ENCODE assay signal across 7 cellular contexts in the genomic region with DNA sequence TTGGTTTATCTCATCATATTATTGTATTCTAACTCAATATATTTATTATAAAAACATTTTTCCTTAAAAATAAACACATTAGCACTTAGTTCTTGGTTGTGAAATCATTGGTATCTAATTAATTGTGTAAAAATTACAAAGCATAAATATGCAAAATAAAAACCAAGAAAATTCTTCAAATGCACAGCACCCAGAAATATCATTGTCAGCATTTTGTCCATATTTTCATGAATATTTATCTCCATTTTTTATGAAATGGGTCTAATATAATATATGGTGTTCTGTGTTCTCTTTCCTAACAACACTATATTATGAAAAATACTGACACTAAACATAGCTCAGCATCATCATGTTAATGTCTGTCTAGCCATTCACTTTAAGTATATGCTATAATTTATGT.
"Had no signal": no experiment of that assay in that cellular context is flagged by ENCODE, and none has a peak within 500 bp of the region (broad histone marks: within the 10 kb centered on the region; RNA-seq: fewer than 3 reads in every experiment).

No MANE protein-coding gene starts in this region.

- DNase-seq: H9, KBM-7 had no signal

- FAIRE-seq: H1, H54, HTR-8/SVneo had no signal

- H3K9ac ChIP-seq: KMS-11 had no signal

- H3K27ac ChIP-seq: KMS-11 had no signal

- H2AFZ ChIP-seq: GM23338 had no signal

- ATAC-seq: GM23338 had no signal

- H3K4me2 ChIP-seq: GM23338, KMS-11 had no signal

- H3K4me3 ChIP-seq: GM23338 had no signal
